12 cellular contexts compared by ENCODE assay signal in genomic region chr22:38172016-38172431, GRCh38. TPM values are rescaled to one million over a fixed set of nuclear protein-coding genes. Genes with fewer than 3 reads are reported as not detected.
A peak's percentile ranks its signal among the peaks of the same experiment; 100 is the strongest.
DNase-seq lines count a peak whose midpoint lies in the region; ATAC-seq and TF ChIP-seq lines count a peak whose summit lies in the region.
"Had no signal": no experiment of that assay in that cellular context is flagged by ENCODE, and none has a peak within 500 bp of the region (broad histone marks: within the 10 kb centered on the region; RNA-seq: fewer than 3 reads in every experiment).

No MANE protein-coding gene starts in this region.

- ATAC-seq in RWPE2 (ENCODE audit: low read depth) (peak; percentile 84), psoas muscle (peak; percentile 12 to 47 (median 27)), body of pancreas (no peak), GM18870 (IDR thresholded peaks at IDR 0.05; ENCODE audit: unreplicated experiment) (no peak)

- peak overlapping the region; percentile 62 for H3K27ac ChIP-seq in RWPE2 (ENCODE audit: poor library complexity, severe bottlenecking)
- peak overlapping the region; percentile 88 for H3K27ac ChIP-seq in epithelial cell of prostate
- peak overlapping the region; percentile 61 for H3K27ac ChIP-seq in psoas muscle
- peak overlapping the region in 2 of 4 donors; percentile 68 to 78 for H3K27ac ChIP-seq in body of pancreas

- TF ChIP-seq POLR2A in body of pancreas (IDR thresholded peaks at IDR 0.05) = no peak

- DNase-seq in DMS 273 treated with DMSO at 0.1 percent for 48 hours (lab: John Stamatoyannopoulos, UW) (peak; percentile 70), RWPE2 (ENCODE audit: low spot score) (no peak), epithelial cell of prostate (ENCODE audit: low read depth, low spot score) (peak; percentile 96), psoas muscle (no peak), NCI-H1105 (lab: John Stamatoyannopoulos, UW) (no peak), body of pancreas (no peak), retina (no peak)
- DNase-seq: activated CD4-positive, alpha-beta T cell treated with anti-CD3 and anti-CD28 coated beads, Interleukin-2, amount 50 U/mL, for 4 hours; Caco-2; SK-N-SH had no signal

- TF ChIP-seq CTCF in RWPE2 (IDR thresholded peaks at IDR 0.05; ENCODE audit: poor library complexity, severe bottlenecking) = no peak
- no peak for TF ChIP-seq CTCF in psoas muscle (IDR thresholded peaks at IDR 0.05)
- no peak for TF ChIP-seq CTCF in body of pancreas (IDR thresholded peaks at IDR 0.05)

- H3K4me3 ChIP-seq in RWPE2 (ENCODE audit: severe bottlenecking) = no peak overlapping the region
- H3K4me3 ChIP-seq in psoas muscle = no peak overlapping the region
- H3K4me3 ChIP-seq in body of pancreas = no peak overlapping the region
- H3K4me3 ChIP-seq: adrenal gland had no signal

- peaks cover 22% of the 10 kb centered on the region for H3K4me1 ChIP-seq in RWPE2 (ENCODE audit: insufficient read depth, poor library complexity, severe bottlenecking)
- peaks cover 61% of the 10 kb centered on the region for H3K4me1 ChIP-seq in psoas muscle
- H3K4me1 ChIP-seq in body of pancreas = peaks cover 14% of the 10 kb centered on the region

- intact Hi-C loops in psoas muscle (cut with DNase I) = loop anchor here in 1 of 2 donors (5.0 kb wide), 1 partner anchor 100 kb away; no protein-coding TSS in a partner anchor
- intact Hi-C loops in body of pancreas (cut with DNase I) = no loop called here

- 38 to 61% (median 51%) methylated on average over 6 of the region's 6 CpGs for WGBS in psoas muscle, 3 donors
- 66 to 70% methylated on average over 6 of the region's 6 CpGs for WGBS in body of pancreas, 2 donors

- H3K27me3 ChIP-seq in RWPE2 (ENCODE audit: insufficient read depth, poor library complexity, severe bottlenecking) (no peaks in the 10 kb centered on the region), psoas muscle (ENCODE audit: insufficient read depth in 3 of 3, low read length in 2 of 3) (no peaks in the 10 kb centered on the region), body of pancreas (no peaks in the 10 kb centered on the region)
- H3K27me3 ChIP-seq: adrenal gland had no signal

- H3K9me3 ChIP-seq in RWPE2 (ENCODE audit: severe bottlenecking) (no peaks in the 10 kb centered on the region), psoas muscle (no peaks in the 10 kb centered on the region), body of pancreas (no peaks in the 10 kb centered on the region)
- H3K9me3 ChIP-seq: adrenal gland, Caco-2, SK-N-SH had no signal

- H3K36me3 ChIP-seq in RWPE2 (ENCODE audit: low read depth) (no peaks in the 10 kb centered on the region), psoas muscle (ENCODE audit: insufficient read depth in 1 of 2, low read depth in 1 of 2) (no peaks in the 10 kb centered on the region), body of pancreas (replicated peaks in 1 of 2; ENCODE audit: insufficient read depth in 1 of 2, low read depth in 2 of 2) (no peaks in the 10 kb centered on the region)
- H3K36me3 ChIP-seq: adrenal gland had no signal

RNA-seq across cellular contexts. Expression of gene PLA2G6, which starts 9.6 kb away (rescaled TPM):
- total RNA-seq in psoas muscle (10 to 100 TPM in 2 of 4 donors, 1 to 10 TPM in 2; 8.5 to 17.4 (median 11.4) TPM), body of pancreas (10 to 100 TPM; 41.5 to 68.0 TPM)
- 1 to 10 TPM; 4.5 to 7.1 (median 7.1) TPM for polyA plus RNA-seq in psoas muscle

RNA-seq across cellular contexts. Expression of gene MAFF, which starts 29.8 kb away (rescaled TPM):
- total RNA-seq in psoas muscle (10 to 100 TPM in 3 of 4 donors, 1 to 10 TPM in 1; 5.7 to 63.8 (median 39.5) TPM), body of pancreas (10 to 100 TPM; 16.9 to 35.6 TPM)
- 100 to 1,000 TPM in 1 of 3 donors, 10 to 100 TPM in 2; 23.6 to 118 (median 26.9) TPM for polyA plus RNA-seq in psoas muscle

Comparison
In these comparisons a context has a peak if more than half of its experiments do, and no peak if none do; other contexts are left out.
1. DNase-seq: peak in DMS 273 treated with DMSO at 0.1 percent for 48 hours (single experiment) and epithelial cell of prostate (single experiment); none in RWPE2 (single experiment), psoas muscle (0 of 2), NCI-H1105 (single experiment), body of pancreas (0 of 4) and retina (single experiment).
2. ATAC-seq: peak in RWPE2 (single experiment) and psoas muscle (4 of 4); none in body of pancreas (single experiment) and GM18870 (single experiment).